ENCODE assay signal across 1 cellular context in the genomic region with DNA sequence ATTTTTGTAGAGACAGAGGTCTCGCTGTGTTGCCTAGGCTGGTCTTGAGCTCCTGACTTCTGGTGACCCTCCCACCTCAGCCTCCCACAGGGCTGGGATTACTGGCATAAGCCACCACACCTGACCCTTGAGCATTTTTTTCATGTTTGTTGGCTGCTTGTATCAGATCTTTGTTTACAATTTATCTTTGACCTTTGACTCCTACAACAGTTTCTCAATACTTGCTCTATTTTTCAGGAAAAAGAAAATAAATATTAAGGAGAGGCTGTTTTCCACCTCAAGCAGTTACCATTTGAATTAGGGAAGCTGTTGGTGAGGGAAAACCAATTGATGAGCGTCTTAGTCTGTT.
A peak's percentile ranks its signal among the peaks of the same experiment; 100 is the strongest.
TF ChIP-seq lines count a peak whose summit lies in the region.

No MANE protein-coding gene starts in this region.

TF ChIP-seq in HepG2, 621 proteins besides CTCF, POLR2A, EP300 and RAD21 (continued from another document and continues in another):
- TF ChIP-seq, protein P1, sequence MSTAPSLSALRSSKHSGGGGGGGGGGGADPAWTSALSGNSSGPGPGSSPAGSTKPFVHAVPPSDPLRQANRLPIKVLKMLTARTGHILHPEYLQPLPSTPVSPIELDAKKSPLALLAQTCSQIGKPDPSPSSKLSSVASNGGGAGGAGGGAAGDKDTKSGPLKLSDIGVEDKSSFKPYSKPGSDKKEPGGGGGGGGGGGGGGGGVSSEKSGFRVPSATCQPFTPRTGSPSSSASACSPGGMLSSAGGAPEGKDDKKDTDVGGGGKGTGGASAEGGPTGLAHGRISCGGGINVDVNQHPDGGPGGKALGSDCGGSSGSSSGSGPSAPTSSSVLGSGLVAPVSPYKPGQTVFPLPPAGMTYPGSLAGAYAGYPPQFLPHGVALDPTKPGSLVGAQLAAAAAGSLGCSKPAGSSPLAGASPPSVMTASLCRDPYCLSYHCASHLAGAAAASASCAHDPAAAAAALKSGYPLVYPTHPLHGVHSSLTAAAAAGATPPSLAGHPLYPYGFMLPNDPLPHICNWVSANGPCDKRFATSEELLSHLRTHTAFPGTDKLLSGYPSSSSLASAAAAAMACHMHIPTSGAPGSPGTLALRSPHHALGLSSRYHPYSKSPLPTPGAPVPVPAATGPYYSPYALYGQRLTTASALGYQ (CRISPR knock-in tag; IDR thresholded peaks at IDR 0.05): no peak
- TF ChIP-seq ATAD3A (CRISPR knock-in tag; IDR thresholded peaks at IDR 0.05): no peak
- TF ChIP-seq, protein P2, sequence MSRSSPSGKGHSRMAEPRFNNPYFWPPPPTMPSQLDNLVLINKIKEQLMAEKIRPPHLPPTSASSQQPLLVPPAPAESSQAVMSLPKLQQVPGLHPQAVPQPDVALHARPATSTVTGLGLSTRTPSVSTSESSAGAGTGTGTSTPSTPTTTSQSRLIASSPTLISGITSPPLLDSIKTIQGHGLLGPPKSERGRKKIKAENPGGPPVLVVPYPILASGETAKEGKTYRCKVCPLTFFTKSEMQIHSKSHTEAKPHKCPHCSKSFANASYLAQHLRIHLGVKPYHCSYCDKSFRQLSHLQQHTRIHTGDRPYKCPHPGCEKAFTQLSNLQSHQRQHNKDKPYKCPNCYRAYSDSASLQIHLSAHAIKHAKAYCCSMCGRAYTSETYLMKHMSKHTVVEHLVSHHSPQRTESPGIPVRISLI (CRISPR knock-in tag; IDR thresholded peaks at IDR 0.05; ENCODE audit: borderline replicate concordance): peak; percentile 93
- no peak for TF ChIP-seq MEF2D (CRISPR knock-in tag; IDR thresholded peaks at IDR 0.05)
- no peak for TF ChIP-seq ZBTB21 (CRISPR knock-in tag; IDR thresholded peaks at IDR 0.05)
- TF ChIP-seq KMT2B (CRISPR knock-in tag; IDR thresholded peaks at IDR 0.05): no peak
- TF ChIP-seq ZNF510 (CRISPR knock-in tag; IDR thresholded peaks at IDR 0.05; ENCODE audit: low read depth): no peak
- TF ChIP-seq ETV5 (CRISPR knock-in tag; IDR thresholded peaks at IDR 0.05; ENCODE audit: borderline replicate concordance): no peak
- no peak for TF ChIP-seq ISX (CRISPR knock-in tag; conservative IDR thresholded peaks at IDR 0.05)
- TF ChIP-seq, protein P3, sequence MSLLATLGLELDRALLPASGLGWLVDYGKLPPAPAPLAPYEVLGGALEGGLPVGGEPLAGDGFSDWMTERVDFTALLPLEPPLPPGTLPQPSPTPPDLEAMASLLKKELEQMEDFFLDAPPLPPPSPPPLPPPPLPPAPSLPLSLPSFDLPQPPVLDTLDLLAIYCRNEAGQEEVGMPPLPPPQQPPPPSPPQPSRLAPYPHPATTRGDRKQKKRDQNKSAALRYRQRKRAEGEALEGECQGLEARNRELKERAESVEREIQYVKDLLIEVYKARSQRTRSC (CRISPR knock-in tag; IDR thresholded peaks at IDR 0.05; ENCODE audit: low read depth): no peak
- no peak for TF ChIP-seq PAX8 (CRISPR knock-in tag; IDR thresholded peaks at IDR 0.05; ENCODE audit: borderline replicate concordance)
- TF ChIP-seq ZFP36L2 (CRISPR knock-in tag; IDR thresholded peaks at IDR 0.05): no peak
- TF ChIP-seq TEAD3 (CRISPR knock-in tag; optimal IDR thresholded peaks at IDR 0.05; ENCODE audit: borderline replicate concordance): peak; percentile 40
- no peak for TF ChIP-seq ZC3H13 (CRISPR knock-in tag; IDR thresholded peaks at IDR 0.05)
- TF ChIP-seq ZNF552 (CRISPR knock-in tag; IDR thresholded peaks at IDR 0.05; ENCODE audit: borderline replicate concordance): no peak
- no peak for TF ChIP-seq SRSF9 (IDR thresholded peaks at IDR 0.05; ENCODE audit: borderline replicate concordance, insufficient read depth, low read depth, low read length, poor library complexity, severe bottlenecking)
- no peak for TF ChIP-seq RBM22 (optimal IDR thresholded peaks at IDR 0.05; ENCODE audit: low read length)
- TF ChIP-seq ZNF570 (CRISPR knock-in tag; IDR thresholded peaks at IDR 0.05; ENCODE audit: borderline replicate concordance): no peak
- no peak for TF ChIP-seq PHF8 (CRISPR knock-in tag; IDR thresholded peaks at IDR 0.05)
- TF ChIP-seq CENPBD1 (CRISPR knock-in tag; IDR thresholded peaks at IDR 0.05; ENCODE audit: borderline replicate concordance, low read depth): no peak
- no peak for TF ChIP-seq YEATS4 (CRISPR knock-in tag; IDR thresholded peaks at IDR 0.05; ENCODE audit: borderline replicate concordance)
- TF ChIP-seq STAG1 (CRISPR knock-in tag; IDR thresholded peaks at IDR 0.05): no peak
- no peak for TF ChIP-seq AGO2 (optimal IDR thresholded peaks at IDR 0.05; ENCODE audit: low read depth, low read length)
- no peak for TF ChIP-seq ZNF232 (CRISPR knock-in tag; IDR thresholded peaks at IDR 0.05; ENCODE audit: borderline replicate concordance)
- TF ChIP-seq PRMT3 (CRISPR knock-in tag; IDR thresholded peaks at IDR 0.05; ENCODE audit: borderline replicate concordance, low read depth): no peak
- TF ChIP-seq ZNF564 (CRISPR knock-in tag; IDR thresholded peaks at IDR 0.05): no peak
- TF ChIP-seq ZZZ3 (CRISPR knock-in tag; IDR thresholded peaks at IDR 0.05; ENCODE audit: borderline replicate concordance): no peak
- TF ChIP-seq, protein P4, sequence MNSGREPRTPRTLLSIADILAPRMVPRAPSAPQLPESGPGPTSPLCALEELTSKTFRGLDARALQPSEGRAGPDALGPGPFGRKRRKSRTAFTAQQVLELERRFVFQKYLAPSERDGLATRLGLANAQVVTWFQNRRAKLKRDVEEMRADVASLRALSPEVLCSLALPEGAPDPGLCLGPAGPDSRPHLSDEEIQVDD (CRISPR knock-in tag; IDR thresholded peaks at IDR 0.05; ENCODE audit: borderline replicate concordance): no peak
- no peak for TF ChIP-seq CENPX (CRISPR knock-in tag; IDR thresholded peaks at IDR 0.05)
- TF ChIP-seq HNRNPUL1 (IDR thresholded peaks at IDR 0.05; ENCODE audit: low read depth, low read length): no peak
- no peak for TF ChIP-seq RARG (CRISPR knock-in tag; IDR thresholded peaks at IDR 0.05; ENCODE audit: low read depth)
- TF ChIP-seq ZNF788 (CRISPR knock-in tag; IDR thresholded peaks at IDR 0.05; ENCODE audit: borderline replicate concordance): no peak
- TF ChIP-seq, protein P5, sequence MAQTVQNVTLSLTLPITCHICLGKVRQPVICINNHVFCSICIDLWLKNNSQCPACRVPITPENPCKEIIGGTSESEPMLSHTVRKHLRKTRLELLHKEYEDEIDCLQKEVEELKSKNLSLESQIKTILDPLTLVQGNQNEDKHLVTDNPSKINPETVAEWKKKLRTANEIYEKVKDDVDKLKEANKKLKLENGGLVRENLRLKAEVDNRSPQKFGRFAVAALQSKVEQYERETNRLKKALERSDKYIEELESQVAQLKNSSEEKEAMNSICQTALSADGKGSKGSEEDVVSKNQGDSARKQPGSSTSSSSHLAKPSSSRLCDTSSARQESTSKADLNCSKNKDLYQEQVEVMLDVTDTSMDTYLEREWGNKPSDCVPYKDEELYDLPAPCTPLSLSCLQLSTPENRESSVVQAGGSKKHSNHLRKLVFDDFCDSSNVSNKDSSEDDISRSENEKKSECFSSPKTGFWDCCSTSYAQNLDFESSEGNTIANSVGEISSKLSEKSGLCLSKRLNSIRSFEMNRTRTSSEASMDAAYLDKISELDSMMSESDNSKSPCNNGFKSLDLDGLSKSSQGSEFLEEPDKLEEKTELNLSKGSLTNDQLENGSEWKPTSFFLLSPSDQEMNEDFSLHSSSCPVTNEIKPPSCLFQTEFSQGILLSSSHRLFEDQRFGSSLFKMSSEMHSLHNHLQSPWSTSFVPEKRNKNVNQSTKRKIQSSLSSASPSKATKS (CRISPR knock-in tag; IDR thresholded peaks at IDR 0.05): no peak
- TF ChIP-seq SRY (CRISPR knock-in tag; IDR thresholded peaks at IDR 0.05): no peak
- TF ChIP-seq, protein P6, sequence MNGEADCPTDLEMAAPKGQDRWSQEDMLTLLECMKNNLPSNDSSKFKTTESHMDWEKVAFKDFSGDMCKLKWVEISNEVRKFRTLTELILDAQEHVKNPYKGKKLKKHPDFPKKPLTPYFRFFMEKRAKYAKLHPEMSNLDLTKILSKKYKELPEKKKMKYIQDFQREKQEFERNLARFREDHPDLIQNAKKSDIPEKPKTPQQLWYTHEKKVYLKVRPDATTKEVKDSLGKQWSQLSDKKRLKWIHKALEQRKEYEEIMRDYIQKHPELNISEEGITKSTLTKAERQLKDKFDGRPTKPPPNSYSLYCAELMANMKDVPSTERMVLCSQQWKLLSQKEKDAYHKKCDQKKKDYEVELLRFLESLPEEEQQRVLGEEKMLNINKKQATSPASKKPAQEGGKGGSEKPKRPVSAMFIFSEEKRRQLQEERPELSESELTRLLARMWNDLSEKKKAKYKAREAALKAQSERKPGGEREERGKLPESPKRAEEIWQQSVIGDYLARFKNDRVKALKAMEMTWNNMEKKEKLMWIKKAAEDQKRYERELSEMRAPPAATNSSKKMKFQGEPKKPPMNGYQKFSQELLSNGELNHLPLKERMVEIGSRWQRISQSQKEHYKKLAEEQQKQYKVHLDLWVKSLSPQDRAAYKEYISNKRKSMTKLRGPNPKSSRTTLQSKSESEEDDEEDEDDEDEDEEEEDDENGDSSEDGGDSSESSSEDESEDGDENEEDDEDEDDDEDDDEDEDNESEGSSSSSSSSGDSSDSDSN (CRISPR knock-in tag; IDR thresholded peaks at IDR 0.05): no peak
- TF ChIP-seq, protein P7, sequence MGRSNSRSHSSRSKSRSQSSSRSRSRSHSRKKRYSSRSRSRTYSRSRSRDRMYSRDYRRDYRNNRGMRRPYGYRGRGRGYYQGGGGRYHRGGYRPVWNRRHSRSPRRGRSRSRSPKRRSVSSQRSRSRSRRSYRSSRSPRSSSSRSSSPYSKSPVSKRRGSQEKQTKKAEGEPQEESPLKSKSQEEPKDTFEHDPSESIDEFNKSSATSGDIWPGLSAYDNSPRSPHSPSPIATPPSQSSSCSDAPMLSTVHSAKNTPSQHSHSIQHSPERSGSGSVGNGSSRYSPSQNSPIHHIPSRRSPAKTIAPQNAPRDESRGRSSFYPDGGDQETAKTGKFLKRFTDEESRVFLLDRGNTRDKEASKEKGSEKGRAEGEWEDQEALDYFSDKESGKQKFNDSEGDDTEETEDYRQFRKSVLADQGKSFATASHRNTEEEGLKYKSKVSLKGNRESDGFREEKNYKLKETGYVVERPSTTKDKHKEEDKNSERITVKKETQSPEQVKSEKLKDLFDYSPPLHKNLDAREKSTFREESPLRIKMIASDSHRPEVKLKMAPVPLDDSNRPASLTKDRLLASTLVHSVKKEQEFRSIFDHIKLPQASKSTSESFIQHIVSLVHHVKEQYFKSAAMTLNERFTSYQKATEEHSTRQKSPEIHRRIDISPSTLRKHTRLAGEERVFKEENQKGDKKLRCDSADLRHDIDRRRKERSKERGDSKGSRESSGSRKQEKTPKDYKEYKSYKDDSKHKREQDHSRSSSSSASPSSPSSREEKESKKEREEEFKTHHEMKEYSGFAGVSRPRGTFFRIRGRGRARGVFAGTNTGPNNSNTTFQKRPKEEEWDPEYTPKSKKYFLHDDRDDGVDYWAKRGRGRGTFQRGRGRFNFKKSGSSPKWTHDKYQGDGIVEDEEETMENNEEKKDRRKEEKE (IDR thresholded peaks at IDR 0.05): no peak
- no peak for TF ChIP-seq ZNF432 (CRISPR knock-in tag; IDR thresholded peaks at IDR 0.05; ENCODE audit: borderline replicate concordance)
- TF ChIP-seq TBP (CRISPR knock-in tag; IDR thresholded peaks at IDR 0.05): no peak
- no peak for TF ChIP-seq FOXA1 (IDR thresholded peaks at IDR 0.05)
- TF ChIP-seq FOXA1 (CRISPR knock-in tag; IDR thresholded peaks at IDR 0.05): peak; percentile 80
- no peak for TF ChIP-seq RBM39 (IDR thresholded peaks at IDR 0.05; ENCODE audit: low read depth, low read length, poor library complexity, severe bottlenecking)
- TF ChIP-seq ARID4A (CRISPR knock-in tag; IDR thresholded peaks at IDR 0.05; ENCODE audit: borderline replicate concordance): no peak
- TF ChIP-seq HDAC2 (CRISPR knock-in tag; IDR thresholded peaks at IDR 0.05): peak; percentile 76
- TF ChIP-seq ZNF703 (CRISPR knock-in tag; IDR thresholded peaks at IDR 0.05; ENCODE audit: borderline replicate concordance): no peak
- TF ChIP-seq KDM2A (CRISPR knock-in tag; IDR thresholded peaks at IDR 0.05; ENCODE audit: borderline replicate concordance, low read depth): no peak
- TF ChIP-seq SP2 (CRISPR knock-in tag; IDR thresholded peaks at IDR 0.05): no peak
- no peak for TF ChIP-seq ZNF275 (CRISPR knock-in tag; IDR thresholded peaks at IDR 0.05; ENCODE audit: borderline replicate concordance)
- TF ChIP-seq NPAS2 (CRISPR knock-in tag; IDR thresholded peaks at IDR 0.05; ENCODE audit: borderline replicate concordance): no peak
- no peak for TF ChIP-seq ZNF776 (CRISPR knock-in tag; IDR thresholded peaks at IDR 0.05)
